Comparison of ENCODE assay signal across 37 cellular contexts in the genomic region with DNA sequence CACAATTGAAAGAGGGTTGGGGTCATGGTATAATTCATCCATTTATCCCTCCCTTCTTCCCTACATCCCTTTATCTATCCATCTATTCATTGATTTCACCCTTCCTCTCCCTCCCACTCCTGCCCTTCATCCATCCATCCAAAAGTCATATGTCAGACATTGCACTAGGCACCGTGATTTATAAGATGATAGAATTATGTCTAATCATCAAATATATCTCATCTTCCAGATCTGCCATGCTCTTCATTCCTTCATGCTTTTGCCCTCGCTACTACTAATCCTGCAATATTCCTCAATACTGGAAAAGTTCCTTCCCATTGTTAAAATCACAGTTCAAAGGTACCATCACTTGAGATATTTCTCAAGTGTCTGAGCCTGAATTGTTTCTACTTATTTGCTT.
"Had no signal": no experiment of that assay in that cellular context is flagged by ENCODE, and none has a peak within 500 bp of the region (broad histone marks: within the 10 kb centered on the region; RNA-seq: fewer than 3 reads in every experiment).

No MANE protein-coding gene starts in this region.

- DNase-seq: activated B cell treated with CpG ODN at 0.5 μM for 24 hours; activated CD4-positive, alpha-beta memory T cell treated with anti-CD3 and anti-CD28 coated beads, Interleukin-2, amount 10 ng/mL, durations not matched to agents 7 days and 5 days; activated CD4-positive, alpha-beta T cell treated with anti-CD3 and anti-CD28 coated beads for 48 hours; activated CD4-positive, alpha-beta T cell treated with anti-CD3 and anti-CD28 coated beads, Interleukin-2, amount 10 ng/mL, durations not matched to agents 7 days and 5 days; activated CD4-positive, alpha-beta T cell treated with anti-CD3 and anti-CD28 coated beads, Interleukin-2, amount 50 U/mL, for 48 hours; activated CD4-positive, CD25-positive, alpha-beta regulatory T cell treated with anti-CD3 and anti-CD28 coated beads, Interleukin-2, amount 50 U/mL, for 72 hours; activated CD8-positive, alpha-beta memory T cell treated with anti-CD3 and anti-CD28 coated beads for 24 hours; activated CD8-positive, alpha-beta memory T cell treated with anti-CD3 and anti-CD28 coated beads, Interleukin-2, amount 10 ng/mL, durations not matched to agents 7 days and 5 days; activated CD8-positive, alpha-beta memory T cell treated with anti-CD3 and anti-CD28 coated beads, Interleukin-2, amount 50 U/mL, for 48 hours; activated CD8-positive, alpha-beta T cell treated with anti-CD3 and anti-CD28 coated beads, Interleukin-2, amount 10 ng/mL, durations not matched to agents 7 days and 5 days; activated effector memory CD4-positive, alpha-beta T cell treated with Interleukin-2 at 50 U/mL for 16 hours; activated gamma-delta T cell; activated naive CD4-positive, alpha-beta T cell treated with anti-CD3 and anti-CD28 coated beads, Interleukin-2, amount 10 ng/mL, durations not matched to agents 7 days and 5 days; activated naive CD4-positive, alpha-beta T cell treated with Interleukin-2 at 50 U/mL for 16 hours; activated naive CD8-positive, alpha-beta T cell treated with anti-CD3 and anti-CD28 coated beads, Interleukin-2, amount 10 ng/mL, durations not matched to agents 7 days and 5 days; activated naive CD8-positive, alpha-beta T cell treated with anti-CD3 and anti-CD28 coated beads, Interleukin-2, amount 50 U/mL, for 24 hours; activated T-cell treated with anti-CD3 and anti-CD28 coated beads, Interleukin-2, amount 50 U/mL, for 24 hours; activated T-cell treated with anti-CD3 and anti-CD28 coated beads, Interleukin-2, amount 50 U/mL, for 48 hours; amygdala; anterior cingulate cortex; caudate nucleus; cerebellar nuclear complex; T-helper 1 cell; T-helper 2 cell; T-helper 9 cell had no signal

- H3K9me3 Mint-ChIP-seq: activated B cell treated with CpG ODN at 0.5 μM for 24 hours; activated CD4-positive, alpha-beta T cell treated with anti-CD3 and anti-CD28 coated beads, Interleukin-2, amount 10 ng/mL, durations not matched to agents 7 days and 5 days had no signal

- H3K9me3 ChIP-seq: ascending aorta had no signal

- H3K4me1 ChIP-seq: ascending aorta had no signal

- H3K36me3 ChIP-seq: ascending aorta, cardiac muscle cell had no signal

- H3K4me1 Mint-ChIP-seq: activated B cell treated with CpG ODN at 0.5 μM for 24 hours; activated CD4-positive, alpha-beta memory T cell treated with anti-CD3 and anti-CD28 coated beads, Interleukin-2, amount 10 ng/mL, durations not matched to agents 7 days and 5 days; activated CD4-positive, alpha-beta T cell treated with anti-CD3 and anti-CD28 coated beads, Interleukin-2, amount 10 ng/mL, durations not matched to agents 7 days and 5 days; activated CD8-positive, alpha-beta memory T cell treated with anti-CD3 and anti-CD28 coated beads, Interleukin-2, amount 10 ng/mL, durations not matched to agents 7 days and 5 days; activated naive CD4-positive, alpha-beta T cell treated with anti-CD3 and anti-CD28 coated beads, Interleukin-2, amount 10 ng/mL, durations not matched to agents 7 days and 5 days; activated naive CD4-positive, alpha-beta T cell treated with anti-CD3 and anti-CD28 coated beads, Interleukin-2, amount 50 U/mL, for 24 hours; activated naive CD8-positive, alpha-beta T cell treated with anti-CD3 and anti-CD28 coated beads, Interleukin-2, amount 10 ng/mL, durations not matched to agents 7 days and 5 days; activated naive CD8-positive, alpha-beta T cell treated with anti-CD3 and anti-CD28 coated beads, Interleukin-2, amount 50 U/mL, for 24 hours; brain; central memory CD8-positive, alpha-beta T cell had no signal

- H3K27ac Mint-ChIP-seq: activated B cell treated with CpG ODN at 0.5 μM for 24 hours; activated CD4-positive, alpha-beta memory T cell treated with anti-CD3 and anti-CD28 coated beads, Interleukin-2, amount 10 ng/mL, durations not matched to agents 7 days and 5 days; activated CD4-positive, alpha-beta T cell treated with anti-CD3 and anti-CD28 coated beads, Interleukin-2, amount 10 ng/mL, durations not matched to agents 7 days and 5 days; activated CD8-positive, alpha-beta memory T cell treated with anti-CD3 and anti-CD28 coated beads, Interleukin-2, amount 10 ng/mL, durations not matched to agents 7 days and 5 days; activated CD8-positive, alpha-beta T cell treated with anti-CD3 and anti-CD28 coated beads, Interleukin-2, amount 10 ng/mL, durations not matched to agents 7 days and 5 days; activated naive CD4-positive, alpha-beta T cell treated with anti-CD3 and anti-CD28 coated beads, Interleukin-2, amount 10 ng/mL, durations not matched to agents 7 days and 5 days; activated naive CD4-positive, alpha-beta T cell treated with anti-CD3 and anti-CD28 coated beads, Interleukin-2, amount 50 U/mL, for 24 hours; activated naive CD8-positive, alpha-beta T cell; activated naive CD8-positive, alpha-beta T cell treated with anti-CD3 and anti-CD28 coated beads, Interleukin-2, amount 10 ng/mL, durations not matched to agents 7 days and 5 days; activated naive CD8-positive, alpha-beta T cell treated with anti-CD3 and anti-CD28 coated beads, Interleukin-2, amount 50 U/mL, for 24 hours; activated T-cell treated with anti-CD3 and anti-CD28 coated beads, Interleukin-2, amount 50 U/mL, for 24 hours; activated T-helper 2 cell treated with anti-CD3 and anti-CD28 coated beads, Interferon-gamma antibody, Interleukin-2, Interleukin-4, amounts not matched to agents 10 μg/mL and 5 μg/mL and 100 μg/mL, durations not matched to agents 14 hours and 24 hours and 36 hours; brain; T-helper 1 cell treated with Interleukin-12 subunit alpha and Interleukin-12 subunit beta and Interleukin-4 antibody, amounts not matched to agents 30 μg/mL and 1 μg/mL, for 36 hours; T-helper 2 cell treated with Interferon-gamma antibody and Interleukin-4, amounts not matched to agents 5 μg/mL and 100 μg/mL, for 36 hours had no signal

- H3K27me3 ChIP-seq: ascending aorta, cardiac muscle cell had no signal

- FAIRE-seq: bronchial epithelial cell, TTC549 had no signal

- H3K27ac ChIP-seq: ascending aorta, cardiac muscle cell, VCaP had no signal

- H3K27me3 Mint-ChIP-seq: activated B cell treated with CpG ODN at 0.5 μM for 24 hours; activated CD4-positive, alpha-beta memory T cell treated with anti-CD3 and anti-CD28 coated beads, Interleukin-2, amount 10 ng/mL, durations not matched to agents 7 days and 5 days; activated CD4-positive, alpha-beta T cell treated with anti-CD3 and anti-CD28 coated beads, Interleukin-2, amount 10 ng/mL, durations not matched to agents 7 days and 5 days; activated CD8-positive, alpha-beta memory T cell treated with anti-CD3 and anti-CD28 coated beads, Interleukin-2, amount 10 ng/mL, durations not matched to agents 7 days and 5 days; activated naive CD4-positive, alpha-beta T cell treated with anti-CD3 and anti-CD28 coated beads, Interleukin-2, amount 10 ng/mL, durations not matched to agents 7 days and 5 days; activated naive CD4-positive, alpha-beta T cell treated with anti-CD3 and anti-CD28 coated beads, Interleukin-2, amount 50 U/mL, for 24 hours; activated naive CD8-positive, alpha-beta T cell; activated naive CD8-positive, alpha-beta T cell treated with anti-CD3 and anti-CD28 coated beads, Interleukin-2, amount 10 ng/mL, durations not matched to agents 7 days and 5 days; activated naive CD8-positive, alpha-beta T cell treated with anti-CD3 and anti-CD28 coated beads, Interleukin-2, amount 50 U/mL, for 24 hours; activated T-cell treated with anti-CD3 and anti-CD28 coated beads, Interleukin-2, amount 50 U/mL, for 24 hours; central memory CD8-positive, alpha-beta T cell had no signal

- ATAC-seq: activated CD8-positive, alpha-beta memory T cell treated with anti-CD3 and anti-CD28 coated beads, Interleukin-2, amount 10 ng/mL, durations not matched to agents 7 days and 5 days; activated CD8-positive, alpha-beta T cell treated with anti-CD3 and anti-CD28 coated beads, Interleukin-2, amount 10 ng/mL, durations not matched to agents 7 days and 5 days; activated naive CD8-positive, alpha-beta T cell treated with anti-CD3 and anti-CD28 coated beads, Interleukin-2, amount 50 U/mL, for 24 hours had no signal

- H3K4me3 ChIP-seq: ascending aorta, cardiac muscle cell had no signal

- H3K4me3 Mint-ChIP-seq: activated B cell treated with CpG ODN at 0.5 μM for 24 hours; activated CD4-positive, alpha-beta memory T cell treated with anti-CD3 and anti-CD28 coated beads, Interleukin-2, amount 10 ng/mL, durations not matched to agents 7 days and 5 days; activated CD4-positive, alpha-beta T cell treated with anti-CD3 and anti-CD28 coated beads, Interleukin-2, amount 10 ng/mL, durations not matched to agents 7 days and 5 days; activated CD8-positive, alpha-beta memory T cell treated with anti-CD3 and anti-CD28 coated beads, Interleukin-2, amount 10 ng/mL, durations not matched to agents 7 days and 5 days; activated CD8-positive, alpha-beta T cell treated with anti-CD3 and anti-CD28 coated beads, Interleukin-2, amount 10 ng/mL, durations not matched to agents 7 days and 5 days; activated naive CD4-positive, alpha-beta T cell treated with anti-CD3 and anti-CD28 coated beads, Interleukin-2, amount 10 ng/mL, durations not matched to agents 7 days and 5 days; activated naive CD4-positive, alpha-beta T cell treated with anti-CD3 and anti-CD28 coated beads, Interleukin-2, amount 50 U/mL, for 24 hours; activated naive CD8-positive, alpha-beta T cell; activated naive CD8-positive, alpha-beta T cell treated with anti-CD3 and anti-CD28 coated beads, Interleukin-2, amount 10 ng/mL, durations not matched to agents 7 days and 5 days; activated naive CD8-positive, alpha-beta T cell treated with anti-CD3 and anti-CD28 coated beads, Interleukin-2, amount 50 U/mL, for 24 hours; activated T-cell treated with anti-CD3 and anti-CD28 coated beads, Interleukin-2, amount 50 U/mL, for 24 hours; brain; central memory CD8-positive, alpha-beta T cell; T-helper 1 cell treated with Interleukin-12 subunit alpha and Interleukin-12 subunit beta and Interleukin-4 antibody, amounts not matched to agents 30 μg/mL and 1 μg/mL, for 36 hours; T-helper 2 cell treated with Interferon-gamma antibody and Interleukin-4, amounts not matched to agents 5 μg/mL and 100 μg/mL, for 36 hours had no signal

- H3K36me3 Mint-ChIP-seq: activated CD8-positive, alpha-beta memory T cell treated with anti-CD3 and anti-CD28 coated beads, Interleukin-2, amount 10 ng/mL, durations not matched to agents 7 days and 5 days; activated naive CD4-positive, alpha-beta T cell treated with anti-CD3 and anti-CD28 coated beads, Interleukin-2, amount 10 ng/mL, durations not matched to agents 7 days and 5 days; activated naive CD4-positive, alpha-beta T cell treated with anti-CD3 and anti-CD28 coated beads, Interleukin-2, amount 50 U/mL, for 24 hours; activated naive CD8-positive, alpha-beta T cell; activated naive CD8-positive, alpha-beta T cell treated with anti-CD3 and anti-CD28 coated beads, Interleukin-2, amount 10 ng/mL, durations not matched to agents 7 days and 5 days; brain had no signal
